ENCODE assay signal across 1 cellular context in genomic region chr7:43248553-43248952, GRCh38.
TF ChIP-seq lines count a peak whose summit lies in the region.

No MANE protein-coding gene starts in this region.

TF ChIP-seq in GM23338, 12 proteins besides CTCF, POLR2A, EP300 and RAD21 (continued from another document):
- TF ChIP-seq ZNF462 (CRISPR knock-in tag; IDR thresholded peaks at IDR 0.05) (no peak), REST (IDR thresholded peaks at IDR 0.05; ENCODE audit: unreplicated experiment) (no peak), ZNF114 (CRISPR knock-in tag; IDR thresholded peaks at IDR 0.05) (no peak), POLR2AphosphoS5 (IDR thresholded peaks at IDR 0.05; ENCODE audit: low read depth) (no peak), STAT1 (IDR thresholded peaks at IDR 0.05; ENCODE audit: unreplicated experiment) (no peak), EZH2 (IDR thresholded peaks at IDR 0.05; ENCODE audit: low read depth, unreplicated experiment) (no peak), NANOG (IDR thresholded peaks at IDR 0.05; ENCODE audit: borderline replicate concordance) (no peak), ZNF331 (CRISPR knock-in tag; IDR thresholded peaks at IDR 0.05; ENCODE audit: low read depth) (no peak), EZH2phosphoT487 (IDR thresholded peaks at IDR 0.05; ENCODE audit: unreplicated experiment) (no peak), CREB1 (CRISPR knock-in tag; IDR thresholded peaks at IDR 0.05; ENCODE audit: low read depth) (no peak), JUNB (IDR thresholded peaks at IDR 0.05; ENCODE audit: unreplicated experiment) (no peak)
